ENCODE assay signal across 15 cellular contexts in the genomic region with DNA sequence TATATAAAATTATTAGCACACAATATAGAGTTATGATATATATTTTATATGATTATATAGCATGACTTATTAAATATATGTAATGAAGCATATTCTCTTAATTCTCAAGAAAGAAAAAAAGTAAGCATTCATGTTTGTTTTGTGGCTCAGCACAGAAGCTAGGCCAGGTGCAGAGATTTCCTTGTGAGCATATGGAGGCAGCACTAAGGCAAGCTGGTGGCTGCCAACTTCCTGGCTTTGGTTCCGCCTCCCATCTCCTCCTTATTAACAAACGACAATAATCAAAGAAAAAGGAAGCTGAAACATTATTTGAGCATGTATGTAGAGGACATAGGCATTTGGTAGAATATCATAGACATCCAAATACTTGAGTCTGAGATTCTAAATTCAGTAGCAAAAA.
"Had no signal": no experiment of that assay in that cellular context is flagged by ENCODE, and none has a peak within 500 bp of the region (broad histone marks: within the 10 kb centered on the region; RNA-seq: fewer than 3 reads in every experiment).

No MANE protein-coding gene starts in this region.

- H3K27ac ChIP-seq: hepatocyte, parathyroid adenoma, WERI-Rb-1 had no signal

- H3K27me3 Mint-ChIP-seq: activated CD4-positive, alpha-beta T cell treated with anti-CD3 and anti-CD28 coated beads for 36 hours; activated CD8-positive, alpha-beta T cell treated with anti-CD3 and anti-CD28 coated beads for 36 hours had no signal

- H3K9ac ChIP-seq: parathyroid adenoma had no signal

- H3K9me3 Mint-ChIP-seq: activated CD8-positive, alpha-beta T cell treated with anti-CD3 and anti-CD28 coated beads for 36 hours; neural crest cell had no signal

- H3K27me3 ChIP-seq: hepatocyte had no signal

- H3K27ac Mint-ChIP-seq: activated CD4-positive, alpha-beta T cell treated with anti-CD3 and anti-CD28 coated beads for 36 hours; activated CD8-positive, alpha-beta T cell treated with anti-CD3 and anti-CD28 coated beads for 36 hours had no signal

- ATAC-seq: activated CD4-positive, alpha-beta T cell treated with anti-CD3 and anti-CD28 coated beads for 36 hours; activated CD8-positive, alpha-beta T cell treated with anti-CD3 and anti-CD28 coated beads for 36 hours had no signal

- H3K4me3 Mint-ChIP-seq: activated CD4-positive, alpha-beta T cell treated with anti-CD3 and anti-CD28 coated beads for 36 hours; activated CD8-positive, alpha-beta T cell treated with anti-CD3 and anti-CD28 coated beads for 36 hours; neural crest cell had no signal

- H3K4me3 ChIP-seq: hepatocyte had no signal

- DNase-seq: activated CD4-positive, alpha-beta T cell treated with anti-CD3 and anti-CD28 coated beads for 36 hours; activated CD8-positive, alpha-beta memory T cell treated with anti-CD3 and anti-CD28 coated beads, Interleukin-2, amount 50 U/mL, for 4 hours; activated CD8-positive, alpha-beta T cell treated with anti-CD3 and anti-CD28 coated beads for 36 hours; activated naive CD4-positive, alpha-beta T cell; cortex of kidney; effector memory CD4-positive, alpha-beta T cell; kidney glomerular epithelial cell; retina; stimulated activated CD4-positive, alpha-beta T cell treated with anti-CD3 and anti-CD28 coated beads, Interleukin-15, amount 100 ng/mL, for 24 hours; stimulated activated CD4-positive, alpha-beta T cell treated with anti-CD3 and anti-CD28 coated beads, Interleukin-4, amount 100 ng/mL, for 4 hours; T-helper 9 cell; WERI-Rb-1 had no signal

- H3K4me1 ChIP-seq: parathyroid adenoma had no signal

- H3K36me3 ChIP-seq: WERI-Rb-1 had no signal
